In the genomic region with DNA sequence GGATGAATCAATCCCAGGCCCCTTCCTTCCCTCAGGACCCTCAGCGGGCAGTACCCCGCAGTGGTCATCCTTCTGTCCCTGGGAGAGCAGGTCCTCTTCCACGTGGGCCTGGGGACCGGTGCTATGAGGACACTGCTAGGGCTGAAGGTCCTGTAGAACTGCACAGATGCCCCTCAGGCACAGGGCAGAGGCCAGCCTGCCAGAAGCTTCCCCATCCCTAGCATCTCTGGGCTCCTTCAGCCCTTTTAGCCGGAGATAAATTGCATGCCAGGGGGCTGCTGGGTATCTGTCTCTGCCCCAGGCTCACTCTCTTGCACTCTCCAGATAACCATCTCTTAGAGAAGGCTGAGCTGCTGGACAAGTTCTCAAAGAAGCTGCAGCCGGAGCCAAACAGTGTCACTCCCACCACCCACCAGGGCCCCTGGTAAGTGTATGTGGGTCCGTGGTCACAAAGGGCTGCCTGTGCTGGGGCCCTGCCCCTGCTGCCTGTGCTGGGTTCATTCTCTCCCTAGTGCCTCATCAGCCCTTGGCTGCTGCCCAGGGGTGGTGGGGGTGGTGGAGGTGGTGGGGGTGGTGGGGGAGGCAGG, we compare ENCODE assay signal across 10 cellular contexts. TPM values are rescaled to one million over a fixed set of nuclear protein-coding genes. Genes with fewer than 3 reads are reported as not detected.
A peak's percentile ranks its signal among the peaks of the same experiment; 100 is the strongest.
DNase-seq lines count a peak whose midpoint lies in the region; ATAC-seq, FAIRE-seq and TF ChIP-seq lines count a peak whose summit lies in the region.
"Had no signal": no experiment of that assay in that cellular context is flagged by ENCODE, and none has a peak within 500 bp of the region (broad histone marks: within the 10 kb centered on the region; RNA-seq: fewer than 3 reads in every experiment).

No MANE protein-coding gene starts in this region.

- DNase-seq in activated CD4-positive, alpha-beta T cell treated with anti-CD3 and anti-CD28 coated beads, Interleukin-2, amount 10 ng/mL, durations not matched to agents 7 days and 5 days = no peak
- no peak for DNase-seq in activated CD4-positive, alpha-beta T cell treated with anti-CD3 and anti-CD28 coated beads for 48 hours
- DNase-seq in OCI-M1 (lab: John Stamatoyannopoulos, UW) (peak; percentile 86), chondrocyte (ENCODE audit: low spot score) (peak; percentile 63), hepatic stellate cell (ENCODE audit: low spot score) (no peak), urothelium cell line (ENCODE audit: low spot score) (no peak)
- DNase-seq in stimulated activated naive CD8-positive, alpha-beta T cell treated with anti-CD3 and anti-CD28 coated beads, Interleukin-15, amount 100 ng/mL, for 72 hours = no peak
- DNase-seq in activated CD4-positive, alpha-beta T cell treated with anti-CD3 and anti-CD28 coated beads, Interleukin-2, amount 50 U/mL, for 1 hour = no peak
- DNase-seq: left cardiac atrium had no signal

- no peak for TF ChIP-seq CTCF in chondrocyte (IDR thresholded peaks at IDR 0.05)

- H3K27me3 Mint-ChIP-seq in activated CD4-positive, alpha-beta T cell treated with anti-CD3 and anti-CD28 coated beads, Interleukin-2, amount 10 ng/mL, durations not matched to agents 7 days and 5 days = no peaks in the 10 kb centered on the region
- H3K27me3 Mint-ChIP-seq in chondrocyte (ENCODE audit: low read depth) = no peaks in the 10 kb centered on the region
- H3K27me3 Mint-ChIP-seq in stimulated activated naive CD8-positive, alpha-beta T cell treated with anti-CD3 and anti-CD28 coated beads, Interleukin-15, amount 100 ng/mL, for 72 hours = no peaks in the 10 kb centered on the region

- peak overlapping the region; percentile 99 for H3K27ac Mint-ChIP-seq in activated CD4-positive, alpha-beta T cell treated with anti-CD3 and anti-CD28 coated beads, Interleukin-2, amount 10 ng/mL, durations not matched to agents 7 days and 5 days
- no peak overlapping the region for H3K27ac Mint-ChIP-seq in chondrocyte (ENCODE audit: unreplicated experiment)
- peak overlapping the region in 1 of 2 donors; percentile 43 for H3K27ac Mint-ChIP-seq in stimulated activated naive CD8-positive, alpha-beta T cell treated with anti-CD3 and anti-CD28 coated beads, Interleukin-15, amount 100 ng/mL, for 72 hours

- no peaks in the 10 kb centered on the region for H3K9me3 Mint-ChIP-seq in activated CD4-positive, alpha-beta T cell treated with anti-CD3 and anti-CD28 coated beads, Interleukin-2, amount 10 ng/mL, durations not matched to agents 7 days and 5 days
- H3K9me3 Mint-ChIP-seq in chondrocyte (ENCODE audit: low read depth) = no peaks in the 10 kb centered on the region
- H3K9me3 Mint-ChIP-seq in stimulated activated naive CD8-positive, alpha-beta T cell treated with anti-CD3 and anti-CD28 coated beads, Interleukin-15, amount 100 ng/mL, for 72 hours = no peaks in the 10 kb centered on the region

- no peak for FAIRE-seq in urothelium cell line (lab: Jason Lieb, UNC)
- FAIRE-seq: bronchial epithelial cell had no signal

- peaks cover 41% of the 10 kb centered on the region for H3K4me1 Mint-ChIP-seq in activated CD4-positive, alpha-beta T cell treated with anti-CD3 and anti-CD28 coated beads, Interleukin-2, amount 10 ng/mL, durations not matched to agents 7 days and 5 days
- H3K4me1 Mint-ChIP-seq in chondrocyte (ENCODE audit: low read depth) = peaks cover 43% of the 10 kb centered on the region
- peaks cover 74% of the 10 kb centered on the region for H3K4me1 Mint-ChIP-seq in stimulated activated naive CD8-positive, alpha-beta T cell treated with anti-CD3 and anti-CD28 coated beads, Interleukin-15, amount 100 ng/mL, for 72 hours

- ATAC-seq in stimulated activated naive CD8-positive, alpha-beta T cell treated with anti-CD3 and anti-CD28 coated beads, Interleukin-15, amount 100 ng/mL, for 72 hours = no peak

- CTCF ChIA-PET in activated CD4-positive, alpha-beta T cell treated with anti-CD3 and anti-CD28 coated beads, Interleukin-2, amount 10 ng/mL, durations not matched to agents 7 days and 5 days (lab: Charles Lee) = interaction anchor here (0.9 to 1.6 kb wide), 7 partner anchors 11 to 361 kb away, joined by 3 to 6 read pairs (median 4); partner anchors contain the start of gene STARD10

- H3K4me3 Mint-ChIP-seq in activated CD4-positive, alpha-beta T cell treated with anti-CD3 and anti-CD28 coated beads, Interleukin-2, amount 10 ng/mL, durations not matched to agents 7 days and 5 days = peak overlapping the region; percentile 100
- no peak overlapping the region for H3K4me3 Mint-ChIP-seq in chondrocyte (ENCODE audit: unreplicated experiment)
- H3K4me3 Mint-ChIP-seq in stimulated activated naive CD8-positive, alpha-beta T cell treated with anti-CD3 and anti-CD28 coated beads, Interleukin-15, amount 100 ng/mL, for 72 hours = peak overlapping the region; percentile 92 to 99

- H3K36me3 Mint-ChIP-seq in activated CD4-positive, alpha-beta T cell treated with anti-CD3 and anti-CD28 coated beads, Interleukin-2, amount 10 ng/mL, durations not matched to agents 7 days and 5 days (ENCODE audit: low read depth) = peaks cover 53% of the 10 kb centered on the region
- peaks cover 9% of the 10 kb centered on the region for H3K36me3 Mint-ChIP-seq in chondrocyte (ENCODE audit: low read depth)

- POLR2A ChIA-PET in activated CD4-positive, alpha-beta T cell treated with anti-CD3 and anti-CD28 coated beads, Interleukin-2, amount 10 ng/mL, durations not matched to agents 7 days and 5 days (lab: Charles Lee) = no interaction called here

RNA-seq across cellular contexts. Expression of gene ATG16L2, which starts 2.3 kb away (rescaled TPM):
- total RNA-seq in activated CD4-positive, alpha-beta T cell treated with anti-CD3 and anti-CD28 coated beads, Interleukin-2, amount 10 ng/mL, durations not matched to agents 7 days and 5 days = 100 to 1,000 TPM; 108 to 113 TPM
- total RNA-seq in chondrocyte = 7.9 to 14.8 TPM (median 9.9 TPM) in 3 replicates

RNA-seq across cellular contexts. Expression of gene STARD10, which starts 22.6 kb away (rescaled TPM):
- 1 to 10 TPM; 4.5 to 6.4 TPM for total RNA-seq in activated CD4-positive, alpha-beta T cell treated with anti-CD3 and anti-CD28 coated beads, Interleukin-2, amount 10 ng/mL, durations not matched to agents 7 days and 5 days
- total RNA-seq in chondrocyte = 58.8 to 81.0 TPM (median 79.4 TPM) in 3 replicates

Comparison
In these comparisons a context has a peak if more than half of its experiments do, and no peak if none do; other contexts are left out.
1. DNase-seq: peak in OCI-M1 (single experiment) and chondrocyte (single experiment); none in activated CD4-positive, alpha-beta T cell treated with anti-CD3 and anti-CD28 coated beads, Interleukin-2, amount 10 ng/mL, durations not matched to agents 7 days and 5 days (single experiment), activated CD4-positive, alpha-beta T cell treated with anti-CD3 and anti-CD28 coated beads for 48 hours (single experiment), stimulated activated naive CD8-positive, alpha-beta T cell treated with anti-CD3 and anti-CD28 coated beads, Interleukin-15, amount 100 ng/mL, for 72 hours (0 of 2), hepatic stellate cell (single experiment), urothelium cell line (single experiment) and activated CD4-positive, alpha-beta T cell treated with anti-CD3 and anti-CD28 coated beads, Interleukin-2, amount 50 U/mL, for 1 hour (single experiment).